Comparison of ENCODE assay signal across 11 cellular contexts in genomic region chr10:79145174-79145483, GRCh38.
DNase-seq lines count a peak whose midpoint lies in the region; ATAC-seq and TF ChIP-seq lines count a peak whose summit lies in the region.
"Had no signal": no experiment of that assay in that cellular context is flagged by ENCODE, and none has a peak within 500 bp of the region (broad histone marks: within the 10 kb centered on the region; RNA-seq: fewer than 3 reads in every experiment).

No MANE protein-coding gene starts in this region.

- BruUV-seq in mammary epithelial cell (replicated peaks; lab: Mats Ljungman, UMichigan), result no TSS peak

- no peaks in the 10 kb centered on the region for H3K27me3 ChIP-seq in mammary epithelial cell (ENCODE audit: insufficient read depth, low read length)

- no peak overlapping the region for H2AFZ ChIP-seq in mammary epithelial cell (ENCODE audit: low read depth, low read length)

- H3K27me3 Mint-ChIP-seq in activated CD4-positive, alpha-beta T cell treated with anti-CD3 and anti-CD28 coated beads, Interleukin-2, amount 10 ng/mL, durations not matched to agents 7 days and 5 days, result no peaks in the 10 kb centered on the region
- no peaks in the 10 kb centered on the region for H3K27me3 Mint-ChIP-seq in activated naive CD8-positive, alpha-beta T cell treated with anti-CD3 and anti-CD28 coated beads, Interleukin-2, amount 50 U/mL, for 24 hours

- POLR2A ChIA-PET in activated CD4-positive, alpha-beta T cell treated with anti-CD3 and anti-CD28 coated beads, Interleukin-2, amount 10 ng/mL, durations not matched to agents 7 days and 5 days (lab: Charles Lee), result no interaction called here

- H3K4me1 Mint-ChIP-seq in activated CD4-positive, alpha-beta T cell treated with anti-CD3 and anti-CD28 coated beads, Interleukin-2, amount 10 ng/mL, durations not matched to agents 7 days and 5 days, result peaks cover 72% of the 10 kb centered on the region
- H3K4me1 Mint-ChIP-seq in activated naive CD8-positive, alpha-beta T cell treated with anti-CD3 and anti-CD28 coated beads, Interleukin-2, amount 50 U/mL, for 24 hours, result peaks cover 64% of the 10 kb centered on the region

- H3K79me2 ChIP-seq in mammary epithelial cell (ENCODE audit: insufficient read depth, low read length), result no peaks in the 10 kb centered on the region

- H3K36me3 Mint-ChIP-seq in activated CD4-positive, alpha-beta T cell treated with anti-CD3 and anti-CD28 coated beads, Interleukin-2, amount 10 ng/mL, durations not matched to agents 7 days and 5 days (ENCODE audit: low read depth), result peaks cover 3% of the 10 kb centered on the region
- H3K36me3 Mint-ChIP-seq in activated naive CD8-positive, alpha-beta T cell treated with anti-CD3 and anti-CD28 coated beads, Interleukin-2, amount 50 U/mL, for 24 hours (ENCODE audit: low read depth), result peaks cover 3% of the 10 kb centered on the region

- no peaks in the 10 kb centered on the region for H3K9me3 ChIP-seq in mesodermal cell (ENCODE audit: control insufficient read depth, low read length)
- H3K9me3 ChIP-seq in mammary epithelial cell (replicated peaks; ENCODE audit: insufficient read depth, low read length), result no peaks in the 10 kb centered on the region

- no peaks in the 10 kb centered on the region for H4K20me1 ChIP-seq in mammary epithelial cell (ENCODE audit: insufficient read depth, low read length)

- DNase-seq in activated CD4-positive, alpha-beta T cell treated with anti-CD3 and anti-CD28 coated beads, Interleukin-2, amount 10 ng/mL, durations not matched to agents 7 days and 5 days, result no peak
- DNase-seq in activated CD4-positive, alpha-beta T cell treated with anti-CD3 and anti-CD28 coated beads, Interleukin-2, amount 50 U/mL, for 1 hour, result no peak
- DNase-seq in activated naive CD8-positive, alpha-beta T cell treated with anti-CD3 and anti-CD28 coated beads, Interleukin-2, amount 50 U/mL, for 24 hours, result no peak
- DNase-seq in NCI-H146 treated with DMSO at 0.1 percent for 48 hours (lab: John Stamatoyannopoulos, UW; ENCODE audit: unreplicated experiment), result no peak
- DNase-seq in mammary epithelial cell, result no peak
- DNase-seq: ACHN, NCI-H69 had no signal

- peak overlapping the region; percentile 68 for H3K27ac Mint-ChIP-seq in activated CD4-positive, alpha-beta T cell treated with anti-CD3 and anti-CD28 coated beads, Interleukin-2, amount 10 ng/mL, durations not matched to agents 7 days and 5 days
- peak overlapping the region; percentile 33 for H3K27ac Mint-ChIP-seq in activated naive CD8-positive, alpha-beta T cell treated with anti-CD3 and anti-CD28 coated beads, Interleukin-2, amount 50 U/mL, for 24 hours

- in situ Hi-C loops in mammary epithelial cell (cut with MboI; ENCODE audit: low sequenced_read_pairs in 2 of 2), result no loop called here

- no peak for ATAC-seq in activated naive CD8-positive, alpha-beta T cell treated with anti-CD3 and anti-CD28 coated beads, Interleukin-2, amount 50 U/mL, for 24 hours
- no peak for ATAC-seq in GM21390 (IDR thresholded peaks at IDR 0.05; ENCODE audit: unreplicated experiment)
- ATAC-seq: left lobe of liver had no signal

- no peak overlapping the region for H3K4me3 Mint-ChIP-seq in activated CD4-positive, alpha-beta T cell treated with anti-CD3 and anti-CD28 coated beads, Interleukin-2, amount 10 ng/mL, durations not matched to agents 7 days and 5 days
- H3K4me3 Mint-ChIP-seq in activated naive CD8-positive, alpha-beta T cell treated with anti-CD3 and anti-CD28 coated beads, Interleukin-2, amount 50 U/mL, for 24 hours, result no peak overlapping the region

- intact Hi-C loops in mammary epithelial cell (cut with micrococcal nuclease), result no loop called here

- H3K4me3 ChIP-seq in mesodermal cell (ENCODE audit: extremely low read depth, insufficient read depth, low read length, poor library complexity, severe bottlenecking) (no peak overlapping the region), mammary epithelial cell (replicated peaks in 1 of 3; ENCODE audit: insufficient read depth in 1 of 3, low read depth in 2 of 3, low read length in 3 of 3) (no peak overlapping the region)

- H3K36me3 ChIP-seq in mesodermal cell (ENCODE audit: control insufficient read depth, insufficient read depth, low read length), result peaks cover 76% of the 10 kb centered on the region
- H3K36me3 ChIP-seq in mammary epithelial cell (ENCODE audit: insufficient read depth, low read length), result no peaks in the 10 kb centered on the region

- H3K4me1 ChIP-seq in mesodermal cell (ENCODE audit: control insufficient read depth, insufficient read depth, low read length, poor library complexity, severe bottlenecking) (peaks cover 65% of the 10 kb centered on the region), mammary epithelial cell (ENCODE audit: insufficient read depth, low read length) (peaks cover 40% of the 10 kb centered on the region)

- H3K27ac ChIP-seq in mesodermal cell (ENCODE audit: low read depth, low read length, severe bottlenecking) (peak overlapping the region; percentile 29), temporal lobe (ENCODE audit: low read depth, low read length) (peak overlapping the region; percentile 18), mammary epithelial cell (ENCODE audit: insufficient read depth, low read depth, low read length) (no peak overlapping the region)

- H3K9ac ChIP-seq in mammary epithelial cell (ENCODE audit: insufficient read depth, low read length), result no peak overlapping the region

- H3K9me3 Mint-ChIP-seq in activated CD4-positive, alpha-beta T cell treated with anti-CD3 and anti-CD28 coated beads, Interleukin-2, amount 10 ng/mL, durations not matched to agents 7 days and 5 days, result no peaks in the 10 kb centered on the region
- no peaks in the 10 kb centered on the region for H3K9me3 Mint-ChIP-seq in activated naive CD8-positive, alpha-beta T cell treated with anti-CD3 and anti-CD28 coated beads, Interleukin-2, amount 50 U/mL, for 24 hours

- dilution Hi-C loops in mammary epithelial cell (cut with HindIII; ENCODE audit: low sequenced_read_pairs), result loop anchor here (5.0 to 10.0 kb wide), 2 partner anchors 50 to 68 kb away; no protein-coding TSS in a partner anchor

- H3K4me2 ChIP-seq in mammary epithelial cell (ENCODE audit: insufficient read depth, low read depth, low read length), result no peak overlapping the region

- CTCF ChIA-PET in activated CD4-positive, alpha-beta T cell treated with anti-CD3 and anti-CD28 coated beads, Interleukin-2, amount 10 ng/mL, durations not matched to agents 7 days and 5 days (lab: Charles Lee), result no interaction called here
- CTCF ChIA-PET in mammary epithelial cell (lab: Charles Lee; ENCODE audit: low non-redundant PET), result no interaction called here

- TF ChIP-seq CTCF in mammary epithelial cell (conservative IDR thresholded peaks at IDR 0.05 in 1 of 2, IDR thresholded peaks at IDR 0.05 in 1 of 2; ENCODE audit: extremely low read depth in 1 of 2, insufficient read depth in 1 of 2, low read depth in 1 of 2, low read length in 2 of 2), result no peak

- 95 to 100% methylated on average over 1 of the region's 5 CpGs for WGBS in mesodermal cell (ENCODE audit: insufficient coverage in 2 of 2), 2 experiments
- 98% methylated on average over 5 of the region's 5 CpGs for WGBS in mammary epithelial cell (ENCODE audit: low coverage, missing lambda C conversion rate)
